In the genomic region with DNA sequence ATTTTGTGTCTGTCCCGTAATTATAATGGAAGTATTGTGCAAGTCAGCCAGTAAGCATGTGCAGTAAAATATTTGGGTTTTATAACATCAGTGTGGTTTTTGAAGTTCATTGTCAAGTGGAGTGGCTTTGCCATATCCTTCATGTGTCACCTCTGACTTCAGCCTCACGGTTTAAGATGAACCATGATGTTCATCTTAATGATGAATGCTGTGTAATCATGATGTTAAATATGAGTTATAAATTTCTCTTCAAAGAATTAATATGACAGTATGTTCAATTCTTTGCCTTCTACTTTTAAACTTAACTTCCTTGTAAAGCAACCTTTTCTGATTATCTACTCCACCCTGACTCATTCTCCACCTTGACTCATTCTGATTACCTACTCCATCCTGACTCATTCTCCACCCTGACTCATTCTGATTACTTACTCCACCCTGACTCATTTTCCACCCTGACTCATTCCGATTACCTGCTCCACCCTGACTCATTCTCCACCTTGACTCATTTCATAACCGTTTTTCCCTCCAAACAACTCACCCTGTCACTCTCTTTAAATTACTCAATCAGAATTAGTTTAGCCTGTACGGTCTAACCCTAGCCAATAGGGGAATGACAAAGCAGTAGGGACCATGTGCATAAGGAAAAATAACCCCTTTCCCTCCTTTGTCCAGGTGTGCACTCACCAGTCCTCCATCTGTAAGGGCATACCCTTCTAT, we compare ENCODE assay signal across 9 cellular contexts. TPM values are rescaled to one million over a fixed set of nuclear protein-coding genes. Genes with fewer than 3 reads are reported as not detected.
DNase-seq lines count a peak whose midpoint lies in the region; ATAC-seq and TF ChIP-seq lines count a peak whose summit lies in the region.
"Had no signal": no experiment of that assay in that cellular context is flagged by ENCODE, and none has a peak within 500 bp of the region (broad histone marks: within the 10 kb centered on the region; RNA-seq: fewer than 3 reads in every experiment).

No MANE protein-coding gene starts in this region.

- H3K4me3 ChIP-seq in BJ (ENCODE audit: low read depth, low read length) (no peak overlapping the region), psoas muscle (no peak overlapping the region), WERI-Rb-1 (ENCODE audit: low read depth, low read length) (no peak overlapping the region), upper lobe of left lung (no peak overlapping the region)
- H3K4me3 ChIP-seq: cardiac muscle cell had no signal

- peaks cover 7% of the 10 kb centered on the region for H3K36me3 Mint-ChIP-seq in activated T-helper 17 cell treated with anti-CD3 and anti-CD28 coated beads, Interleukin-2, amount 50 U/mL, for 72 hours (ENCODE audit: low read depth)

- POLR2A ChIA-PET in BJ (lab: Charles Lee): no interaction called here

- peak overlapping the region; percentile 54 for H3K4me3 Mint-ChIP-seq in activated T-helper 17 cell treated with anti-CD3 and anti-CD28 coated beads, Interleukin-2, amount 50 U/mL, for 72 hours

- H3K9me3 ChIP-seq in psoas muscle: no peaks in the 10 kb centered on the region
- peaks cover 27% of the 10 kb centered on the region for H3K9me3 ChIP-seq in WERI-Rb-1 (ENCODE audit: severe bottlenecking)
- peaks cover 6 to 26% (median 20%) of the 10 kb centered on the region in 4 donors for H3K9me3 ChIP-seq in upper lobe of left lung

- H3K27ac ChIP-seq in psoas muscle (no peak overlapping the region), WERI-Rb-1 (no peak overlapping the region), upper lobe of left lung (no peak overlapping the region)
- H3K27ac ChIP-seq: cardiac muscle cell had no signal

- no peaks in the 10 kb centered on the region for H3K4me1 ChIP-seq in psoas muscle
- H3K4me1 ChIP-seq in upper lobe of left lung: no peaks in the 10 kb centered on the region

- TF ChIP-seq CTCF in BJ (IDR thresholded peaks at IDR 0.05; ENCODE audit: insufficient read depth, low read depth, low read length) (no peak), psoas muscle (IDR thresholded peaks at IDR 0.05) (no peak), WERI-Rb-1 (IDR thresholded peaks at IDR 0.05; ENCODE audit: low read depth, low read length) (no peak), upper lobe of left lung (IDR thresholded peaks at IDR 0.05) (no peak)

- no peak for TF ChIP-seq POLR2A in upper lobe of left lung (IDR thresholded peaks at IDR 0.05)

- intact Hi-C loops in psoas muscle (cut with DNase I): no loop called here

- WGBS in psoas muscle, 3 donors: 76 to 79% (median 79%) methylated on average over 5 of the region's 5 CpGs
- WGBS in upper lobe of left lung, 2 donors: 72 to 83% methylated on average over 5 of the region's 5 CpGs

- DNase-seq in BJ (ENCODE audit: low read depth) (peak; percentile 39), psoas muscle (no peak), WERI-Rb-1 (no peak), foreskin melanocyte (no peak), upper lobe of left lung (no peak)

- no peaks in the 10 kb centered on the region for H3K27me3 Mint-ChIP-seq in activated T-helper 17 cell treated with anti-CD3 and anti-CD28 coated beads, Interleukin-2, amount 50 U/mL, for 72 hours

- H3K27me3 ChIP-seq in BJ (ENCODE audit: control insufficient read depth, insufficient read depth, low read length) (no peaks in the 10 kb centered on the region), psoas muscle (ENCODE audit: insufficient read depth in 3 of 3, low read length in 2 of 3) (no peaks in the 10 kb centered on the region), WERI-Rb-1 (ENCODE audit: insufficient read depth, low read depth, severe bottlenecking) (peaks cover 95% of the 10 kb centered on the region), upper lobe of left lung (no peaks in the 10 kb centered on the region)
- H3K27me3 ChIP-seq: cardiac muscle cell had no signal

- TF ChIP-seq EP300 in upper lobe of left lung (IDR thresholded peaks at IDR 0.05): no peak

- peaks cover 3% of the 10 kb centered on the region for H3K9me3 Mint-ChIP-seq in activated T-helper 17 cell treated with anti-CD3 and anti-CD28 coated beads, Interleukin-2, amount 50 U/mL, for 72 hours

- CTCF ChIA-PET in BJ (lab: Yijun Ruan, JAX): no interaction called here

- H3K27ac Mint-ChIP-seq in activated T-helper 17 cell treated with anti-CD3 and anti-CD28 coated beads, Interleukin-2, amount 50 U/mL, for 72 hours: peak overlapping the region; percentile 85

- ATAC-seq in GM19395 (IDR thresholded peaks at IDR 0.05; ENCODE audit: unreplicated experiment) (peak; percentile 98), HG03432 (IDR thresholded peaks at IDR 0.05; ENCODE audit: unreplicated experiment) (peak; percentile 99), psoas muscle (peak in 3 of 4 donors; percentile 56 to 86 (median 81)), upper lobe of left lung (ENCODE audit: low FRiP score in 2 of 2) (no peak)
- ATAC-seq in activated T-helper 17 cell treated with anti-CD3 and anti-CD28 coated beads, Interleukin-2, amount 50 U/mL, for 72 hours (replicated peaks): peak; percentile 94

- peaks cover 13% of the 10 kb centered on the region for H3K4me1 Mint-ChIP-seq in activated T-helper 17 cell treated with anti-CD3 and anti-CD28 coated beads, Interleukin-2, amount 50 U/mL, for 72 hours

- H3K36me3 ChIP-seq in BJ (ENCODE audit: control insufficient read depth, insufficient read depth, low read length) (no peaks in the 10 kb centered on the region), psoas muscle (ENCODE audit: insufficient read depth in 1 of 2, low read depth in 1 of 2) (no peaks in the 10 kb centered on the region), WERI-Rb-1 (no peaks in the 10 kb centered on the region), upper lobe of left lung (no peaks in the 10 kb centered on the region)
- H3K36me3 ChIP-seq: cardiac muscle cell had no signal

RNA-seq across cellular contexts. Expression of gene ANKRD10, which starts 50.3 kb away (rescaled TPM):
- polyA plus RNA-seq in BJ (2011; rRNA removed): 43.5 and 54.4 TPM in 2 replicates
- 78.1 and 78.8 TPM in 2 replicates for polyA minus RNA-seq in BJ (2011; rRNA and poly(A)+ RNA removed)
- total RNA-seq in activated T-helper 17 cell treated with anti-CD3 and anti-CD28 coated beads, Interleukin-2, amount 50 U/mL, for 72 hours: 100 to 1,000 TPM; 180 to 207 TPM
- total RNA-seq in psoas muscle: 100 to 1,000 TPM; 106 to 225 (median 159) TPM
- polyA plus RNA-seq in psoas muscle: 100 to 1,000 TPM in 1 of 3 donors, 10 to 100 TPM in 2; 82.0 to 123 (median 99.3) TPM
- 100 to 1,000 TPM in 3 of 6 donors, 10 to 100 TPM in 3; 91.4 to 190 (median 107) TPM for total RNA-seq in upper lobe of left lung

Comparison
In these comparisons a context has a peak if more than half of its experiments do, and no peak if none do; other contexts are left out.
1. ATAC-seq: peak in GM19395 (single experiment), HG03432 (single experiment), activated T-helper 17 cell treated with anti-CD3 and anti-CD28 coated beads, Interleukin-2, amount 50 U/mL, for 72 hours (single experiment) and psoas muscle (3 of 4); none in upper lobe of left lung (0 of 2).